Comparison of ENCODE assay signal across 30 cellular contexts in the genomic region with DNA sequence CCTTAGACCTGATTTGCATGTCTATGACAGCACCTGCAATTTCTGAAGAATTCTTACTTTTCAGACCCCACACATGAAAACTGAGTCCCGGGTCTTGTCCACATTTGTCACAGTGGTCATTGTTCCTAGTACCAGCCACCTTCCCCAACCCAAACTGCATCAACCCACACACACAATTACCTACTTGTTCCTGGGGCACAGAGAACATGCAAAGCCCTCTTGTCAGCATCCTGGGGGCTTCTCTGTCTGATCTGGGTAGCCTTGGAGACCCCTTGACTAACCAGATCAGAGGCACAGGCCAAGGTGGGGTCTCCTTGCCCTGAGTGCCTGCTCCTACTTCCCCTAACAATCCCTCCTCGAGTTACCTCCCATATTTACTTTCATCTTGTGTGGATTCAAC. TPM values are rescaled to one million over a fixed set of nuclear protein-coding genes. Genes with fewer than 3 reads are reported as not detected.
DNase-seq lines count a peak whose midpoint lies in the region; ATAC-seq, FAIRE-seq and TF ChIP-seq lines count a peak whose summit lies in the region.
"Had no signal": no experiment of that assay in that cellular context is flagged by ENCODE, and none has a peak within 500 bp of the region (broad histone marks: within the 10 kb centered on the region; RNA-seq: fewer than 3 reads in every experiment).

No MANE protein-coding gene starts in this region.

- H3K9me3 Mint-ChIP-seq in T-cell, result no peaks in the 10 kb centered on the region
- no peaks in the 10 kb centered on the region for H3K9me3 Mint-ChIP-seq in endodermal cell
- no peaks in the 10 kb centered on the region for H3K9me3 Mint-ChIP-seq in stimulated activated effector memory CD8-positive, alpha-beta T cell treated with anti-CD3 and anti-CD28 coated beads, Interleukin-12 subunit alpha, Interleukin-12 subunit beta, amount 100 ng/mL, for 72 hours
- H3K9me3 Mint-ChIP-seq: activated naive CD4-positive, alpha-beta T cell treated with anti-CD3 and anti-CD28 coated beads, Interleukin-2, amount 50 U/mL, for 72 hours had no signal

- peak; percentile 46 for DNase-seq in activated effector memory CD4-positive, alpha-beta T cell treated with anti-CD3 and anti-CD28 coated beads, Interleukin-2, amount 50 U/mL, for 16 hours
- DNase-seq in activated effector memory CD4-positive, alpha-beta T cell treated with Interleukin-2 at 50 U/mL for 16 hours, result no peak
- peak in 1 of 34 experiments; percentile 12 for DNase-seq in T-cell
- DNase-seq in endodermal cell, result peak; percentile 28
- no peak for DNase-seq in stimulated activated effector memory CD8-positive, alpha-beta T cell treated with anti-CD3 and anti-CD28 coated beads, Interleukin-12 subunit alpha, Interleukin-12 subunit beta, amount 100 ng/mL, for 72 hours (ENCODE audit: low spot score in 2 of 2)
- no peak for DNase-seq in DMS79 treated with DMSO at 0.1 percent for 48 hours (lab: John Stamatoyannopoulos, UW)
- DNase-seq in HTR-8/SVneo (ENCODE audit: insufficient read length, low spot score), result no peak
- no peak for DNase-seq in NCI-H1092 treated with DMSO at 0.1 percent for 48 hours (lab: John Stamatoyannopoulos, UW)
- DNase-seq: AML-193; central memory CD4-positive, alpha-beta T cell; COR-L47; dermis blood vessel endothelial cell; DMS53; GDM1; left cardiac atrium; NCI-H2081; NCI-H446; RPMI8226; trophoblast cell had no signal

- no peaks in the 10 kb centered on the region for H3K27me3 ChIP-seq in endodermal cell (ENCODE audit: control insufficient read depth, insufficient read depth, low read length, poor library complexity, severe bottlenecking)

- H3K27ac Mint-ChIP-seq in T-cell (peak overlapping the region; percentile 41 to 68), endodermal cell (no peak overlapping the region)
- peak overlapping the region; percentile 72 for H3K27ac Mint-ChIP-seq in stimulated activated effector memory CD8-positive, alpha-beta T cell treated with anti-CD3 and anti-CD28 coated beads, Interleukin-12 subunit alpha, Interleukin-12 subunit beta, amount 100 ng/mL, for 72 hours

- no peaks in the 10 kb centered on the region for H3K4me1 ChIP-seq in endodermal cell (ENCODE audit: control insufficient read depth, insufficient read depth, low read length)
- H3K4me1 ChIP-seq: A549, gastroesophageal sphincter had no signal

- ATAC-seq in T-cell (replicated peaks in 1 of 4), result no peak
- no peak for ATAC-seq in stimulated activated effector memory CD8-positive, alpha-beta T cell treated with anti-CD3 and anti-CD28 coated beads, Interleukin-12 subunit alpha, Interleukin-12 subunit beta, amount 100 ng/mL, for 72 hours
- ATAC-seq: A549; activated naive CD4-positive, alpha-beta T cell treated with anti-CD3 and anti-CD28 coated beads, Interleukin-2, amount 50 U/mL, for 72 hours; gastroesophageal sphincter; HCT116; K562; left cardiac atrium had no signal

- H3K27ac ChIP-seq in endodermal cell (ENCODE audit: low read depth, low read length), result no peak overlapping the region
- H3K27ac ChIP-seq: A549, gastroesophageal sphincter, hepatocyte had no signal

- no peak for FAIRE-seq in HTR-8/SVneo (lab: Jason Lieb, UNC)
- FAIRE-seq: A549, K562, TTC549 had no signal

- H3K27me3 Mint-ChIP-seq in T-cell, result no peaks in the 10 kb centered on the region
- H3K27me3 Mint-ChIP-seq in endodermal cell (ENCODE audit: insufficient read depth), result peaks cover 6% of the 10 kb centered on the region

- TF ChIP-seq CTCF in endodermal cell (conservative IDR thresholded peaks at IDR 0.05), result no peak

- CTCF ChIA-PET in T-cell (lab: Charles Lee), result interaction anchor here in 1 of 2 donors (1.3 kb wide), 1 partner anchor 9 kb away, joined by 4 read pairs; no protein-coding TSS in a partner anchor

- no peak overlapping the region for H3K4me3 ChIP-seq in endodermal cell (ENCODE audit: low read length)
- H3K4me3 ChIP-seq: A549, gastroesophageal sphincter, hepatocyte, K562 had no signal

- H3K36me3 Mint-ChIP-seq in T-cell, result peaks cover 61% of the 10 kb centered on the region
- H3K36me3 Mint-ChIP-seq in endodermal cell (ENCODE audit: low read depth), result no peaks in the 10 kb centered on the region
- H3K36me3 Mint-ChIP-seq in stimulated activated effector memory CD8-positive, alpha-beta T cell treated with anti-CD3 and anti-CD28 coated beads, Interleukin-12 subunit alpha, Interleukin-12 subunit beta, amount 100 ng/mL, for 72 hours, result peaks cover 100% of the 10 kb centered on the region

- H3K4me1 Mint-ChIP-seq in T-cell (peaks cover 32 to 48% (median 42%) of the 10 kb centered on the region in 3 donors), endodermal cell (peaks cover 3% of the 10 kb centered on the region)
- H3K4me1 Mint-ChIP-seq in stimulated activated effector memory CD8-positive, alpha-beta T cell treated with anti-CD3 and anti-CD28 coated beads, Interleukin-12 subunit alpha, Interleukin-12 subunit beta, amount 100 ng/mL, for 72 hours, result peaks cover 48% of the 10 kb centered on the region

- POLR2A ChIA-PET in T-cell (lab: Charles Lee), result no interaction called here

- no peak overlapping the region for H3K9ac ChIP-seq in endodermal cell (ENCODE audit: extremely low read depth, low read length, poor library complexity, severe bottlenecking)

- no peaks in the 10 kb centered on the region for H3K36me3 ChIP-seq in endodermal cell (ENCODE audit: control insufficient read depth, insufficient read depth, low read length)
- H3K36me3 ChIP-seq: gastroesophageal sphincter had no signal

- 82 to 83% methylated on average over 1 to 2 of the region's 2 CpGs for WGBS in endodermal cell (ENCODE audit: insufficient coverage in 1 of 2, insufficient read length in 1 of 2), 2 experiments

- H3K4me3 Mint-ChIP-seq in T-cell (no peak overlapping the region), endodermal cell (no peak overlapping the region)
- H3K4me3 Mint-ChIP-seq in stimulated activated effector memory CD8-positive, alpha-beta T cell treated with anti-CD3 and anti-CD28 coated beads, Interleukin-12 subunit alpha, Interleukin-12 subunit beta, amount 100 ng/mL, for 72 hours, result no peak overlapping the region

- H3K9me3 ChIP-seq in endodermal cell (ENCODE audit: control insufficient read depth, low read length), result no peaks in the 10 kb centered on the region
- H3K9me3 ChIP-seq: A549, gastroesophageal sphincter had no signal

RNA-seq across cellular contexts. Expression of gene PIK3R6, which starts 36.7 kb away (rescaled TPM):
- total RNA-seq in T-cell, result 1 to 10 TPM in 2 of 5 donors, under 1 TPM in 3; 0.53 to 1.4 (median 0.72) TPM
- 1 to 10 TPM; 2.1 to 2.5 TPM for total RNA-seq in endodermal cell
- polyA plus RNA-seq in endodermal cell (2013, experiment 1 of 2), result 0.25 TPM
- polyA plus RNA-seq in endodermal cell (2013, experiment 2 of 2), result 0.17 TPM
- total RNA-seq: dermis blood vessel endothelial cell, fibroblast of lung, HT-29, M059J, pulmonary artery endothelial cell had no signal
- polyA plus RNA-seq: A549, K562 had no signal

Comparison
In these comparisons a context has a peak if more than half of its experiments do, and no peak if none do; other contexts are left out.
1. DNase-seq: peak in activated effector memory CD4-positive, alpha-beta T cell treated with anti-CD3 and anti-CD28 coated beads, Interleukin-2, amount 50 U/mL, for 16 hours (single experiment) and endodermal cell (single experiment); none in activated effector memory CD4-positive, alpha-beta T cell treated with Interleukin-2 at 50 U/mL for 16 hours (single experiment), stimulated activated effector memory CD8-positive, alpha-beta T cell treated with anti-CD3 and anti-CD28 coated beads, Interleukin-12 subunit alpha, Interleukin-12 subunit beta, amount 100 ng/mL, for 72 hours (0 of 2), DMS79 treated with DMSO at 0.1 percent for 48 hours (single experiment), HTR-8/SVneo (single experiment) and NCI-H1092 treated with DMSO at 0.1 percent for 48 hours (single experiment).